ENCODE assay signal across 2 cellular contexts in genomic region chr16:30934827-30935557, GRCh38.
TF ChIP-seq lines count a peak whose summit lies in the region.

No MANE protein-coding gene starts in this region.

TF ChIP-seq in GM12878, 131 proteins besides CTCF, POLR2A, EP300 and RAD21:
- TF ChIP-seq YY1 (IDR thresholded peaks at IDR 0.05; ENCODE audit: low read depth, low read length): 0 out of 2 replicates have a peak, but pooled peaks have one; percentile 29
- no peak for TF ChIP-seq PKNOX1 (IDR thresholded peaks at IDR 0.05)
- TF ChIP-seq ZNF687 (IDR thresholded peaks at IDR 0.05): no peak
- TF ChIP-seq SMC3 (IDR thresholded peaks at IDR 0.05; ENCODE audit: borderline replicate concordance, low read length): peak; percentile 22; the same call in 1 of the 2 replicates
- no peak for TF ChIP-seq NBN (IDR thresholded peaks at IDR 0.05)
- no peak for TF ChIP-seq ZBTB11 (CRISPR knock-in tag; IDR thresholded peaks at IDR 0.05)
- no peak for TF ChIP-seq NKRF (conservative IDR thresholded peaks at IDR 0.05)
- TF ChIP-seq FOXK2 (IDR thresholded peaks at IDR 0.05): no peak
- no peak; the same call in 1 of the 2 replicates for TF ChIP-seq ZNF24 (IDR thresholded peaks at IDR 0.05)
- no peak for TF ChIP-seq NR2F1 (conservative IDR thresholded peaks at IDR 0.05)
- 0 out of 4 replicates have a peak, but pooled peaks of 1 of the 2 experiments have one; percentile 17 for TF ChIP-seq IKZF2 (IDR thresholded peaks at IDR 0.05)
TF ChIP-seq in GM12878: peak in this region for 3.

TF ChIP-seq in liver, 16 proteins besides CTCF, POLR2A, EP300 and RAD21:
- no peak for TF ChIP-seq FOXA2 (IDR thresholded peaks at IDR 0.05)
- TF ChIP-seq HNF4G (IDR thresholded peaks at IDR 0.05): no peak
- TF ChIP-seq ATF3 (IDR thresholded peaks at IDR 0.05): no peak
- no peak for TF ChIP-seq REST (IDR thresholded peaks at IDR 0.05)
- TF ChIP-seq FOXA1 (IDR thresholded peaks at IDR 0.05): no peak
- no peak for TF ChIP-seq MAX (IDR thresholded peaks at IDR 0.05)
- TF ChIP-seq EGR1 (IDR thresholded peaks at IDR 0.05; ENCODE audit: low read depth in 2 of 2): no peak
- TF ChIP-seq ZBTB33 (IDR thresholded peaks at IDR 0.05): no peak
- TF ChIP-seq RXRA (IDR thresholded peaks at IDR 0.05): no peak
- TF ChIP-seq TAF1 (conservative IDR thresholded peaks at IDR 0.05): no peak
- TF ChIP-seq YY1 (IDR thresholded peaks at IDR 0.05): no peak
- no peak for TF ChIP-seq HNF4A (conservative IDR thresholded peaks at IDR 0.05)
- no peak for TF ChIP-seq NR2F2 (IDR thresholded peaks at IDR 0.05)
- TF ChIP-seq JUND (IDR thresholded peaks at IDR 0.05): no peak
- no peak for TF ChIP-seq SP1 (IDR thresholded peaks at IDR 0.05)
- TF ChIP-seq GABPA (IDR thresholded peaks at IDR 0.05 in 1 of 2, conservative IDR thresholded peaks at IDR 0.05 in 1 of 2): no peak
